In the genomic region with DNA sequence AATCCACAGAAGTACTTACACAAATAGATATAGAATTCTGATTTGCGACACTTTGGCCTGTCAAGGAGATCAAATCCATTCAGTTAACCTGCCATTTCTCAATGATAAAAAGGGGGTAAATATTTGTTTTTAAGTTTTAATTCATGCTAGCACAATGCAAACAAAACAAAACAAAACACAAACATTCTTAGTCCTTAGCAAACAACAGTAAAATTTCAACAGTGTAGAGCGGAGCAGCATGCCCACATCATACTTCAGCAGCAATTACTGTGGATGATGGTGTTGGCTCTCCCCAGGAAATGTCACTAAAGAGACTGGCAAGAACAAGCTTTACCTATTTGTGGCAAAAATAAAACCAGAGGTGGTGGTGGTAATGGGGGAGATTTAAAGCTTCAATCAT, we compare ENCODE assay signal across 21 cellular contexts.
DNase-seq lines count a peak whose midpoint lies in the region; ATAC-seq and TF ChIP-seq lines count a peak whose summit lies in the region.
"Had no signal": no experiment of that assay in that cellular context is flagged by ENCODE, and none has a peak within 500 bp of the region (broad histone marks: within the 10 kb centered on the region; RNA-seq: fewer than 3 reads in every experiment).

No MANE protein-coding gene starts in this region.

- H2AFZ ChIP-seq in PC-3 (ENCODE audit: low read length), result no peak overlapping the region

- H3K4me3 ChIP-seq in PC-3 (ENCODE audit: low read length), result no peak overlapping the region
- H3K4me3 ChIP-seq: A549 had no signal

- H3K9me2 ChIP-seq in PC-3 (replicated peaks; ENCODE audit: low read length), result no peaks in the 10 kb centered on the region

- no peaks in the 10 kb centered on the region for H3K4me1 ChIP-seq in PC-3 (ENCODE audit: insufficient read depth, low read length)
- H3K4me1 ChIP-seq: A549 had no signal

- no peak overlapping the region for H3K27ac ChIP-seq in PC-3 (ENCODE audit: low read length)
- H3K27ac ChIP-seq: A549, HL-60, RWPE1 had no signal

- no peaks in the 10 kb centered on the region for H4K20me1 ChIP-seq in PC-3 (ENCODE audit: low read length)

- intact Hi-C loops in PC-3 (cut with micrococcal nuclease), result no loop called here

- no peak overlapping the region for H3K9ac ChIP-seq in PC-3 (ENCODE audit: low read length)

- H3K79me2 ChIP-seq in PC-3 (ENCODE audit: low read length), result no peaks in the 10 kb centered on the region

- no peaks in the 10 kb centered on the region for H3F3A ChIP-seq in PC-3 (ENCODE audit: low read length, unreplicated experiment)

- H3K9me3 ChIP-seq in PC-3 (ENCODE audit: low read length), result no peaks in the 10 kb centered on the region
- H3K9me3 ChIP-seq: A549 had no signal

- no peaks in the 10 kb centered on the region for H3K27me3 ChIP-seq in PC-3 (ENCODE audit: low read length)

- ATAC-seq in PC-3, result peak; percentile 31; the same call in 1 of the 2 replicates
- ATAC-seq: A549, HCT116, Panc1 had no signal

- no peak for TF ChIP-seq CTCF in PC-3 (conservative IDR thresholded peaks at IDR 0.05; ENCODE audit: low read depth, low read length)

- H3K4me2 ChIP-seq in PC-3 (ENCODE audit: low read length), result no peak overlapping the region
- H3K4me2 ChIP-seq: A549 had no signal

- BruUV-seq in PC-3 (replicated peaks; lab: Mats Ljungman, UMichigan), result no TSS peak

- CTCF ChIA-PET in PC-3 (lab: Charles Lee), result no interaction called here

- DNase-seq in DMS153 treated with DMSO at 0.1 percent for 48 hours (lab: John Stamatoyannopoulos, UW; ENCODE audit: unreplicated experiment), result peak; percentile 69
- DNase-seq in HuH-7 (ENCODE audit: low spot score), result peak; percentile 17
- DNase-seq in NCI-H2227 treated with DMSO at 0.1 percent for 48 hours (lab: John Stamatoyannopoulos, UW), result peak; percentile 5
- no peak for DNase-seq in PC-3
- no peak for DNase-seq in AML-193 (lab: John Stamatoyannopoulos, UW)
- DNase-seq in activated T-cell treated with anti-CD3 and anti-CD28 coated beads for 4 hours, result no peak
- DNase-seq in NAMALWA (ENCODE audit: low spot score), result no peak
- DNase-seq: C1 segment of cervical spinal cord; CD4-positive, alpha-beta memory T cell; COR-L47; DND-41; NCI-H1694 treated with DMSO at 0.1 percent for 48 hours; NCI-H2107; NCI-H446; NCI-H524 treated with DMSO at 0.1 percent for 48 hours; SHP77 had no signal

- no peaks in the 10 kb centered on the region for H3K36me3 ChIP-seq in PC-3 (ENCODE audit: low read depth, low read length)

- POLR2A ChIA-PET in PC-3 (lab: Charles Lee; ENCODE audit: unreplicated experiment), result no interaction called here

Comparison
In these comparisons a context has a peak if more than half of its experiments do, and no peak if none do; other contexts are left out.
1. DNase-seq: peak in DMS153 treated with DMSO at 0.1 percent for 48 hours (single experiment), HuH-7 (single experiment) and NCI-H2227 treated with DMSO at 0.1 percent for 48 hours (single experiment); none in PC-3 (single experiment), AML-193 (0 of 2), activated T-cell treated with anti-CD3 and anti-CD28 coated beads for 4 hours (single experiment) and NAMALWA (single experiment).